In genomic region chr11:130674686-130675085, GRCh38 we compare ENCODE assay signal across 16 cellular contexts.
DNase-seq lines count a peak whose midpoint lies in the region; ATAC-seq and TF ChIP-seq lines count a peak whose summit lies in the region.
"Had no signal": no experiment of that assay in that cellular context is flagged by ENCODE, and none has a peak within 500 bp of the region (broad histone marks: within the 10 kb centered on the region; RNA-seq: fewer than 3 reads in every experiment).

No MANE protein-coding gene starts in this region.

- intact Hi-C loops in activated T-helper 1 cell treated with anti-CD3 and anti-CD28 coated beads, Interleukin-12 subunit alpha, Interleukin-12 subunit beta, Interleukin-2, Interleukin-4 antibody, amounts not matched to agents 30 ng/mL and 10 ng/mL and 1 ng/mL, durations not matched to agents 14 hours and 24 hours and 36 hours (cut with micrococcal nuclease) = no loop called here

- no peak for ATAC-seq in HG03439 (IDR thresholded peaks at IDR 0.05; ENCODE audit: unreplicated experiment)
- no peak for ATAC-seq in activated CD8-positive, alpha-beta T cell treated with anti-CD3 and anti-CD28 coated beads, Interleukin-2, amount 10 ng/mL, durations not matched to agents 7 days and 5 days
- ATAC-seq: Panc1 had no signal

- H3K9me3 ChIP-seq in SJSA1 (replicated peaks) = no peaks in the 10 kb centered on the region

- TF ChIP-seq CTCF in glutamatergic neuron (IDR thresholded peaks at IDR 0.05; ENCODE audit: partially characterized antibody, unreplicated experiment) = no peak

- peaks cover 11% of the 10 kb centered on the region for H3K4me1 Mint-ChIP-seq in glutamatergic neuron (ENCODE audit: low read depth, unreplicated experiment)
- H3K4me1 Mint-ChIP-seq in activated CD8-positive, alpha-beta T cell treated with anti-CD3 and anti-CD28 coated beads, Interleukin-2, amount 10 ng/mL, durations not matched to agents 7 days and 5 days (ENCODE audit: low read depth) = no peaks in the 10 kb centered on the region
- no peaks in the 10 kb centered on the region for H3K4me1 Mint-ChIP-seq in activated T-helper 1 cell treated with anti-CD3 and anti-CD28 coated beads, Interleukin-12 subunit alpha, Interleukin-12 subunit beta, Interleukin-2, Interleukin-4 antibody, amounts not matched to agents 30 ng/mL and 10 ng/mL and 1 ng/mL, durations not matched to agents 14 hours and 24 hours and 36 hours (ENCODE audit: low read depth)

- peak overlapping the region; percentile 72 for H2AFZ ChIP-seq in ACC112 (ENCODE audit: low read length, unreplicated experiment)

- CTCF ChIA-PET in activated CD8-positive, alpha-beta T cell treated with anti-CD3 and anti-CD28 coated beads, Interleukin-2, amount 10 ng/mL, durations not matched to agents 7 days and 5 days (lab: Charles Lee) = no interaction called here

- DNase-seq in SJSA1 (ENCODE audit: low read depth in 1 of 2, low spot score in 2 of 2) (peak in 1 of 2 experiments; percentile 28), glutamatergic neuron (no peak), retina (peak; percentile 40)
- no peak for DNase-seq in activated CD8-positive, alpha-beta T cell treated with anti-CD3 and anti-CD28 coated beads, Interleukin-2, amount 10 ng/mL, durations not matched to agents 7 days and 5 days
- no peak for DNase-seq in stimulated activated CD4-positive, alpha-beta T cell treated with anti-CD3 and anti-CD28 coated beads, Interleukin-12 subunit alpha, Interleukin-12 subunit beta, amount 100 ng/mL, for 4 hours
- no peak for DNase-seq in activated T-helper 1 cell treated with anti-CD3 and anti-CD28 coated beads, Interleukin-12 subunit alpha, Interleukin-12 subunit beta, Interleukin-2, Interleukin-4 antibody, amounts not matched to agents 30 ng/mL and 10 ng/mL and 1 ng/mL, durations not matched to agents 14 hours and 24 hours and 36 hours (ENCODE audit: low spot score)
- DNase-seq: activated CD4-positive, alpha-beta memory T cell treated with anti-CD3 and anti-CD28 coated beads for 36 hours; activated effector memory CD4-positive, alpha-beta T cell treated with anti-CD3 and anti-CD28 coated beads, Interleukin-2, amount 50 U/mL, for 16 hours; NCI-H1092 treated with DMSO at 0.1 percent for 48 hours; NCI-H226 had no signal

- H3K36me3 ChIP-seq in ACC112 (ENCODE audit: insufficient read depth, low read length) (no peaks in the 10 kb centered on the region), SJSA1 (no peaks in the 10 kb centered on the region)
- H3K36me3 ChIP-seq: cardiac muscle cell had no signal

- peaks cover 5% of the 10 kb centered on the region for H3K9me3 Mint-ChIP-seq in glutamatergic neuron (ENCODE audit: unreplicated experiment)
- peaks cover 5% of the 10 kb centered on the region for H3K9me3 Mint-ChIP-seq in activated CD8-positive, alpha-beta T cell treated with anti-CD3 and anti-CD28 coated beads, Interleukin-2, amount 10 ng/mL, durations not matched to agents 7 days and 5 days (ENCODE audit: insufficient read depth)
- H3K9me3 Mint-ChIP-seq in activated T-helper 1 cell treated with anti-CD3 and anti-CD28 coated beads, Interleukin-12 subunit alpha, Interleukin-12 subunit beta, Interleukin-2, Interleukin-4 antibody, amounts not matched to agents 30 ng/mL and 10 ng/mL and 1 ng/mL, durations not matched to agents 14 hours and 24 hours and 36 hours = peaks cover 21% of the 10 kb centered on the region

- POLR2A ChIA-PET in activated CD8-positive, alpha-beta T cell treated with anti-CD3 and anti-CD28 coated beads, Interleukin-2, amount 10 ng/mL, durations not matched to agents 7 days and 5 days (lab: Charles Lee) = no interaction called here

- H3K79me2 ChIP-seq in ACC112 (ENCODE audit: control insufficient read depth, insufficient read depth, low read length, unreplicated experiment) = no peaks in the 10 kb centered on the region

- peak overlapping the region; percentile 85 for H3K27ac Mint-ChIP-seq in glutamatergic neuron (ENCODE audit: unreplicated experiment)
- no peak overlapping the region for H3K27ac Mint-ChIP-seq in activated CD8-positive, alpha-beta T cell treated with anti-CD3 and anti-CD28 coated beads, Interleukin-2, amount 10 ng/mL, durations not matched to agents 7 days and 5 days
- no peak overlapping the region for H3K27ac Mint-ChIP-seq in activated T-helper 1 cell treated with anti-CD3 and anti-CD28 coated beads, Interleukin-12 subunit alpha, Interleukin-12 subunit beta, Interleukin-2, Interleukin-4 antibody, amounts not matched to agents 30 ng/mL and 10 ng/mL and 1 ng/mL, durations not matched to agents 14 hours and 24 hours and 36 hours
- H3K27ac Mint-ChIP-seq: activated CD4-positive, alpha-beta memory T cell treated with anti-CD3 and anti-CD28 coated beads for 36 hours; T-helper 2 cell treated with Interferon-gamma antibody and Interleukin-4, amounts not matched to agents 5 μg/mL and 100 μg/mL, for 36 hours had no signal

- H3K27me3 ChIP-seq in ACC112 (ENCODE audit: insufficient read depth, low read length) (no peaks in the 10 kb centered on the region), SJSA1 (replicated peaks) (no peaks in the 10 kb centered on the region)
- H3K27me3 ChIP-seq: cardiac muscle cell had no signal

- no peak overlapping the region for H3K4me3 Mint-ChIP-seq in glutamatergic neuron (ENCODE audit: unreplicated experiment)
- H3K4me3 Mint-ChIP-seq in activated CD8-positive, alpha-beta T cell treated with anti-CD3 and anti-CD28 coated beads, Interleukin-2, amount 10 ng/mL, durations not matched to agents 7 days and 5 days = no peak overlapping the region
- H3K4me3 Mint-ChIP-seq in activated T-helper 1 cell treated with anti-CD3 and anti-CD28 coated beads, Interleukin-12 subunit alpha, Interleukin-12 subunit beta, Interleukin-2, Interleukin-4 antibody, amounts not matched to agents 30 ng/mL and 10 ng/mL and 1 ng/mL, durations not matched to agents 14 hours and 24 hours and 36 hours = no peak overlapping the region
- H3K4me3 Mint-ChIP-seq: activated CD4-positive, alpha-beta memory T cell treated with anti-CD3 and anti-CD28 coated beads for 36 hours; T-helper 2 cell treated with Interferon-gamma antibody and Interleukin-4, amounts not matched to agents 5 μg/mL and 100 μg/mL, for 36 hours had no signal

- H3K4me3 ChIP-seq in ACC112 (ENCODE audit: low read depth, low read length) (no peak overlapping the region), SJSA1 (no peak overlapping the region)
- H3K4me3 ChIP-seq: cardiac muscle cell, skin epidermis had no signal

- peaks cover 15% of the 10 kb centered on the region for H3K36me3 Mint-ChIP-seq in glutamatergic neuron (ENCODE audit: unreplicated experiment)
- H3K36me3 Mint-ChIP-seq in activated CD8-positive, alpha-beta T cell treated with anti-CD3 and anti-CD28 coated beads, Interleukin-2, amount 10 ng/mL, durations not matched to agents 7 days and 5 days (ENCODE audit: low read depth) = no peaks in the 10 kb centered on the region
- no peaks in the 10 kb centered on the region for H3K36me3 Mint-ChIP-seq in activated T-helper 1 cell treated with anti-CD3 and anti-CD28 coated beads, Interleukin-12 subunit alpha, Interleukin-12 subunit beta, Interleukin-2, Interleukin-4 antibody, amounts not matched to agents 30 ng/mL and 10 ng/mL and 1 ng/mL, durations not matched to agents 14 hours and 24 hours and 36 hours (ENCODE audit: low read depth)
- H3K36me3 Mint-ChIP-seq: activated CD4-positive, alpha-beta memory T cell treated with anti-CD3 and anti-CD28 coated beads for 36 hours had no signal

- peaks cover 53% of the 10 kb centered on the region for H3K4me1 ChIP-seq in ACC112 (ENCODE audit: control insufficient read depth, insufficient read depth, low read length, unreplicated experiment)
- H3K4me1 ChIP-seq in SJSA1 (replicated peaks) = peaks cover 41% of the 10 kb centered on the region

- peaks cover 4% of the 10 kb centered on the region for H3K27me3 Mint-ChIP-seq in glutamatergic neuron (ENCODE audit: unreplicated experiment)
- no peaks in the 10 kb centered on the region for H3K27me3 Mint-ChIP-seq in activated CD8-positive, alpha-beta T cell treated with anti-CD3 and anti-CD28 coated beads, Interleukin-2, amount 10 ng/mL, durations not matched to agents 7 days and 5 days (ENCODE audit: low read depth)
- peaks cover 3% of the 10 kb centered on the region for H3K27me3 Mint-ChIP-seq in activated T-helper 1 cell treated with anti-CD3 and anti-CD28 coated beads, Interleukin-12 subunit alpha, Interleukin-12 subunit beta, Interleukin-2, Interleukin-4 antibody, amounts not matched to agents 30 ng/mL and 10 ng/mL and 1 ng/mL, durations not matched to agents 14 hours and 24 hours and 36 hours (ENCODE audit: insufficient read depth)

- H3K27ac ChIP-seq in ACC112 (ENCODE audit: low read depth, low read length) (peak overlapping the region; percentile 94), SJSA1 (peak overlapping the region; percentile 90)
- H3K27ac ChIP-seq: cardiac muscle cell had no signal
